Comparison of ENCODE assay signal across 1 cellular context in genomic region chr2:68612765-68613519, GRCh38.
A peak's percentile ranks its signal among the peaks of the same experiment; 100 is the strongest.
TF ChIP-seq lines count a peak whose summit lies in the region.

No MANE protein-coding gene starts in this region.

TF ChIP-seq in K562, 482 proteins besides CTCF, POLR2A, EP300 and RAD21 (continued from another document and continues in another):
- TF ChIP-seq, protein P1, sequence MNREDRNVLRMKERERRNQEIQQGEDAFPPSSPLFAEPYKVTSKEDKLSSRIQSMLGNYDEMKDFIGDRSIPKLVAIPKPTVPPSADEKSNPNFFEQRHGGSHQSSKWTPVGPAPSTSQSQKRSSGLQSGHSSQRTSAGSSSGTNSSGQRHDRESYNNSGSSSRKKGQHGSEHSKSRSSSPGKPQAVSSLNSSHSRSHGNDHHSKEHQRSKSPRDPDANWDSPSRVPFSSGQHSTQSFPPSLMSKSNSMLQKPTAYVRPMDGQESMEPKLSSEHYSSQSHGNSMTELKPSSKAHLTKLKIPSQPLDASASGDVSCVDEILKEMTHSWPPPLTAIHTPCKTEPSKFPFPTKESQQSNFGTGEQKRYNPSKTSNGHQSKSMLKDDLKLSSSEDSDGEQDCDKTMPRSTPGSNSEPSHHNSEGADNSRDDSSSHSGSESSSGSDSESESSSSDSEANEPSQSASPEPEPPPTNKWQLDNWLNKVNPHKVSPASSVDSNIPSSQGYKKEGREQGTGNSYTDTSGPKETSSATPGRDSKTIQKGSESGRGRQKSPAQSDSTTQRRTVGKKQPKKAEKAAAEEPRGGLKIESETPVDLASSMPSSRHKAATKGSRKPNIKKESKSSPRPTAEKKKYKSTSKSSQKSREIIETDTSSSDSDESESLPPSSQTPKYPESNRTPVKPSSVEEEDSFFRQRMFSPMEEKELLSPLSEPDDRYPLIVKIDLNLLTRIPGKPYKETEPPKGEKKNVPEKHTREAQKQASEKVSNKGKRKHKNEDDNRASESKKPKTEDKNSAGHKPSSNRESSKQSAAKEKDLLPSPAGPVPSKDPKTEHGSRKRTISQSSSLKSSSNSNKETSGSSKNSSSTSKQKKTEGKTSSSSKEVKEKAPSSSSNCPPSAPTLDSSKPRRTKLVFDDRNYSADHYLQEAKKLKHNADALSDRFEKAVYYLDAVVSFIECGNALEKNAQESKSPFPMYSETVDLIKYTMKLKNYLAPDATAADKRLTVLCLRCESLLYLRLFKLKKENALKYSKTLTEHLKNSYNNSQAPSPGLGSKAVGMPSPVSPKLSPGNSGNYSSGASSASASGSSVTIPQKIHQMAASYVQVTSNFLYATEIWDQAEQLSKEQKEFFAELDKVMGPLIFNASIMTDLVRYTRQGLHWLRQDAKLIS (CRISPR knock-in tag; IDR thresholded peaks at IDR 0.05), result no peak
- TF ChIP-seq DDX20 (tag; IDR thresholded peaks at IDR 0.05; ENCODE audit: low read depth) (peak; percentile 63; the same call in 1 of the 2 replicates), ZFP36 (IDR thresholded peaks at IDR 0.05; ENCODE audit: low read depth, low read length, partially characterized antibody) (no peak), ZFX (CRISPR knock-in tag; IDR thresholded peaks at IDR 0.05) (no peak), ZKSCAN3 (CRISPR knock-in tag; IDR thresholded peaks at IDR 0.05) (no peak), MECOM (CRISPR knock-in tag; IDR thresholded peaks at IDR 0.05) (peak; percentile 74; the same call in 1 of the 2 replicates), NR2C1 (IDR thresholded peaks at IDR 0.05) (no peak), NR2C1 (tag; IDR thresholded peaks at IDR 0.05) (peak; percentile 49; the same call in 1 of the 2 replicates), ETV5 (CRISPR knock-in tag; IDR thresholded peaks at IDR 0.05; ENCODE audit: low read depth) (no peak), NFATC3 (IDR thresholded peaks at IDR 0.05) (no peak), TSHZ1 (CRISPR knock-in tag; IDR thresholded peaks at IDR 0.05) (no peak), RCOR1 (IDR thresholded peaks at IDR 0.05; ENCODE audit: borderline replicate concordance in 1 of 2, low read depth in 2 of 2, low read length in 2 of 2) (no peak), GTF2A2 (tag; IDR thresholded peaks at IDR 0.05) (peak; percentile 38; the same call in 1 of the 2 replicates), CBX8 (IDR thresholded peaks at IDR 0.05; ENCODE audit: borderline replicate concordance, extremely low read depth, low read depth, low read length, poor library complexity, severe bottlenecking) (no peak), SMAD4 (CRISPR knock-in tag; conservative IDR thresholded peaks at IDR 0.05) (peak; percentile 66), ZNF740 (CRISPR knock-in tag; IDR thresholded peaks at IDR 0.05) (no peak), ZNF740 (tag; IDR thresholded peaks at IDR 0.05) (peak in 1 of 2 experiments; percentile 71; a peak in 1 of 4 replicates), STAT5A (IDR thresholded peaks at IDR 0.05; ENCODE audit: borderline replicate concordance, low read length) (no peak), BRF1 (IDR thresholded peaks at IDR 0.05; ENCODE audit: borderline replicate concordance, extremely low read depth, insufficient read length) (no peak), DPF2 (IDR thresholded peaks at IDR 0.05) (no peak), ZNF511 (CRISPR knock-in tag; IDR thresholded peaks at IDR 0.05) (no peak), PRPF4 (IDR thresholded peaks at IDR 0.05; ENCODE audit: insufficient read depth, low read depth, low read length, poor library complexity, severe bottlenecking) (no peak), FOXO4 (CRISPR knock-in tag; IDR thresholded peaks at IDR 0.05) (no peak), HMGN3 (IDR thresholded peaks at IDR 0.05; ENCODE audit: borderline replicate concordance, extremely low read depth, insufficient read length, low read depth, low read length) (no peak), POU5F1 (IDR thresholded peaks at IDR 0.05; ENCODE audit: borderline replicate concordance, low read depth, low read length, partially characterized antibody) (no peak), FOXP1 (CRISPR knock-in tag; IDR thresholded peaks at IDR 0.05) (no peak), ZNF24 (IDR thresholded peaks at IDR 0.05) (no peak), NCOA1 (IDR thresholded peaks at IDR 0.05; ENCODE audit: low read depth) (no peak), RBM22 (IDR thresholded peaks at IDR 0.05; ENCODE audit: low read depth, low read length, poor library complexity, severe bottlenecking) (no peak), NUFIP1 (IDR thresholded peaks at IDR 0.05; ENCODE audit: partially characterized antibody) (no peak), ZNF583 (CRISPR knock-in tag; IDR thresholded peaks at IDR 0.05) (peak; percentile 70; the same call in 1 of the 2 replicates), MTA2 (IDR thresholded peaks at IDR 0.05; ENCODE audit: low read depth) (no peak)
- TF ChIP-seq, protein P2, sequence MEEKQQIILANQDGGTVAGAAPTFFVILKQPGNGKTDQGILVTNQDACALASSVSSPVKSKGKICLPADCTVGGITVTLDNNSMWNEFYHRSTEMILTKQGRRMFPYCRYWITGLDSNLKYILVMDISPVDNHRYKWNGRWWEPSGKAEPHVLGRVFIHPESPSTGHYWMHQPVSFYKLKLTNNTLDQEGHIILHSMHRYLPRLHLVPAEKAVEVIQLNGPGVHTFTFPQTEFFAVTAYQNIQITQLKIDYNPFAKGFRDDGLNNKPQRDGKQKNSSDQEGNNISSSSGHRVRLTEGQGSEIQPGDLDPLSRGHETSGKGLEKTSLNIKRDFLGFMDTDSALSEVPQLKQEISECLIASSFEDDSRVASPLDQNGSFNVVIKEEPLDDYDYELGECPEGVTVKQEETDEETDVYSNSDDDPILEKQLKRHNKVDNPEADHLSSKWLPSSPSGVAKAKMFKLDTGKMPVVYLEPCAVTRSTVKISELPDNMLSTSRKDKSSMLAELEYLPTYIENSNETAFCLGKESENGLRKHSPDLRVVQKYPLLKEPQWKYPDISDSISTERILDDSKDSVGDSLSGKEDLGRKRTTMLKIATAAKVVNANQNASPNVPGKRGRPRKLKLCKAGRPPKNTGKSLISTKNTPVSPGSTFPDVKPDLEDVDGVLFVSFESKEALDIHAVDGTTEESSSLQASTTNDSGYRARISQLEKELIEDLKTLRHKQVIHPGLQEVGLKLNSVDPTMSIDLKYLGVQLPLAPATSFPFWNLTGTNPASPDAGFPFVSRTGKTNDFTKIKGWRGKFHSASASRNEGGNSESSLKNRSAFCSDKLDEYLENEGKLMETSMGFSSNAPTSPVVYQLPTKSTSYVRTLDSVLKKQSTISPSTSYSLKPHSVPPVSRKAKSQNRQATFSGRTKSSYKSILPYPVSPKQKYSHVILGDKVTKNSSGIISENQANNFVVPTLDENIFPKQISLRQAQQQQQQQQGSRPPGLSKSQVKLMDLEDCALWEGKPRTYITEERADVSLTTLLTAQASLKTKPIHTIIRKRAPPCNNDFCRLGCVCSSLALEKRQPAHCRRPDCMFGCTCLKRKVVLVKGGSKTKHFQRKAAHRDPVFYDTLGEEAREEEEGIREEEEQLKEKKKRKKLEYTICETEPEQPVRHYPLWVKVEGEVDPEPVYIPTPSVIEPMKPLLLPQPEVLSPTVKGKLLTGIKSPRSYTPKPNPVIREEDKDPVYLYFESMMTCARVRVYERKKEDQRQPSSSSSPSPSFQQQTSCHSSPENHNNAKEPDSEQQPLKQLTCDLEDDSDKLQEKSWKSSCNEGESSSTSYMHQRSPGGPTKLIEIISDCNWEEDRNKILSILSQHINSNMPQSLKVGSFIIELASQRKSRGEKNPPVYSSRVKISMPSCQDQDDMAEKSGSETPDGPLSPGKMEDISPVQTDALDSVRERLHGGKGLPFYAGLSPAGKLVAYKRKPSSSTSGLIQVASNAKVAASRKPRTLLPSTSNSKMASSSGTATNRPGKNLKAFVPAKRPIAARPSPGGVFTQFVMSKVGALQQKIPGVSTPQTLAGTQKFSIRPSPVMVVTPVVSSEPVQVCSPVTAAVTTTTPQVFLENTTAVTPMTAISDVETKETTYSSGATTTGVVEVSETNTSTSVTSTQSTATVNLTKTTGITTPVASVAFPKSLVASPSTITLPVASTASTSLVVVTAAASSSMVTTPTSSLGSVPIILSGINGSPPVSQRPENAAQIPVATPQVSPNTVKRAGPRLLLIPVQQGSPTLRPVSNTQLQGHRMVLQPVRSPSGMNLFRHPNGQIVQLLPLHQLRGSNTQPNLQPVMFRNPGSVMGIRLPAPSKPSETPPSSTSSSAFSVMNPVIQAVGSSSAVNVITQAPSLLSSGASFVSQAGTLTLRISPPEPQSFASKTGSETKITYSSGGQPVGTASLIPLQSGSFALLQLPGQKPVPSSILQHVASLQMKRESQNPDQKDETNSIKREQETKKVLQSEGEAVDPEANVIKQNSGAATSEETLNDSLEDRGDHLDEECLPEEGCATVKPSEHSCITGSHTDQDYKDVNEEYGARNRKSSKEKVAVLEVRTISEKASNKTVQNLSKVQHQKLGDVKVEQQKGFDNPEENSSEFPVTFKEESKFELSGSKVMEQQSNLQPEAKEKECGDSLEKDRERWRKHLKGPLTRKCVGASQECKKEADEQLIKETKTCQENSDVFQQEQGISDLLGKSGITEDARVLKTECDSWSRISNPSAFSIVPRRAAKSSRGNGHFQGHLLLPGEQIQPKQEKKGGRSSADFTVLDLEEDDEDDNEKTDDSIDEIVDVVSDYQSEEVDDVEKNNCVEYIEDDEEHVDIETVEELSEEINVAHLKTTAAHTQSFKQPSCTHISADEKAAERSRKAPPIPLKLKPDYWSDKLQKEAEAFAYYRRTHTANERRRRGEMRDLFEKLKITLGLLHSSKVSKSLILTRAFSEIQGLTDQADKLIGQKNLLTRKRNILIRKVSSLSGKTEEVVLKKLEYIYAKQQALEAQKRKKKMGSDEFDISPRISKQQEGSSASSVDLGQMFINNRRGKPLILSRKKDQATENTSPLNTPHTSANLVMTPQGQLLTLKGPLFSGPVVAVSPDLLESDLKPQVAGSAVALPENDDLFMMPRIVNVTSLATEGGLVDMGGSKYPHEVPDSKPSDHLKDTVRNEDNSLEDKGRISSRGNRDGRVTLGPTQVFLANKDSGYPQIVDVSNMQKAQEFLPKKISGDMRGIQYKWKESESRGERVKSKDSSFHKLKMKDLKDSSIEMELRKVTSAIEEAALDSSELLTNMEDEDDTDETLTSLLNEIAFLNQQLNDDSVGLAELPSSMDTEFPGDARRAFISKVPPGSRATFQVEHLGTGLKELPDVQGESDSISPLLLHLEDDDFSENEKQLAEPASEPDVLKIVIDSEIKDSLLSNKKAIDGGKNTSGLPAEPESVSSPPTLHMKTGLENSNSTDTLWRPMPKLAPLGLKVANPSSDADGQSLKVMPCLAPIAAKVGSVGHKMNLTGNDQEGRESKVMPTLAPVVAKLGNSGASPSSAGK (IDR thresholded peaks at IDR 0.05), result no peak
- TF ChIP-seq, protein P3, sequence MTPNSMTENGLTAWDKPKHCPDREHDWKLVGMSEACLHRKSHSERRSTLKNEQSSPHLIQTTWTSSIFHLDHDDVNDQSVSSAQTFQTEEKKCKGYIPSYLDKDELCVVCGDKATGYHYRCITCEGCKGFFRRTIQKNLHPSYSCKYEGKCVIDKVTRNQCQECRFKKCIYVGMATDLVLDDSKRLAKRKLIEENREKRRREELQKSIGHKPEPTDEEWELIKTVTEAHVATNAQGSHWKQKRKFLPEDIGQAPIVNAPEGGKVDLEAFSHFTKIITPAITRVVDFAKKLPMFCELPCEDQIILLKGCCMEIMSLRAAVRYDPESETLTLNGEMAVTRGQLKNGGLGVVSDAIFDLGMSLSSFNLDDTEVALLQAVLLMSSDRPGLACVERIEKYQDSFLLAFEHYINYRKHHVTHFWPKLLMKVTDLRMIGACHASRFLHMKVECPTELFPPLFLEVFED (CRISPR knock-in tag; conservative IDR thresholded peaks at IDR 0.05), result no peak
- TF ChIP-seq, protein P4, sequence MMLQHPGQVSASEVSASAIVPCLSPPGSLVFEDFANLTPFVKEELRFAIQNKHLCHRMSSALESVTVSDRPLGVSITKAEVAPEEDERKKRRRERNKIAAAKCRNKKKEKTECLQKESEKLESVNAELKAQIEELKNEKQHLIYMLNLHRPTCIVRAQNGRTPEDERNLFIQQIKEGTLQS (IDR thresholded peaks at IDR 0.05), result no peak
- TF ChIP-seq, protein P4 (CRISPR knock-in tag; conservative IDR thresholded peaks at IDR 0.05), result no peak
